Comparison of ENCODE assay signal across 39 cellular contexts in genomic region chr22:22533863-22534262, GRCh38. TPM values are rescaled to one million over a fixed set of nuclear protein-coding genes. Genes with fewer than 3 reads are reported as not detected.
"Had no signal": no experiment of that assay in that cellular context is flagged by ENCODE, and none has a peak within 500 bp of the region (broad histone marks: within the 10 kb centered on the region; RNA-seq: fewer than 3 reads in every experiment).

No MANE protein-coding gene starts in this region.

- H3K27ac ChIP-seq: adrenal gland, ascending aorta, body of pancreas, brain microvascular endothelial cell, breast epithelium, cardiac muscle cell had no signal

- H3K9me3 ChIP-seq: adrenal gland, ascending aorta, body of pancreas, breast epithelium had no signal

- H3K4me3 ChIP-seq: adrenal gland, ascending aorta, body of pancreas, breast epithelium, cardiac muscle cell had no signal

- H3K27me3 ChIP-seq: adrenal gland, ascending aorta, body of pancreas, breast epithelium, cardiac muscle cell had no signal

- FAIRE-seq: astrocyte, bronchial epithelial cell had no signal

- DNase-seq: activated effector memory CD4-positive, alpha-beta T cell treated with anti-CD3 and anti-CD28 coated beads, Interleukin-2, amount 50 U/mL, for 16 hours; activated effector memory CD4-positive, alpha-beta T cell treated with Interleukin-2 at 50 U/mL for 16 hours; activated gamma-delta T cell; activated gamma-delta T cell treated with Interleukin-2 at 50 U/mL for 16 hours; activated naive CD4-positive, alpha-beta T cell; activated naive CD4-positive, alpha-beta T cell treated with anti-CD3 and anti-CD28 coated beads for 36 hours; activated naive CD4-positive, alpha-beta T cell treated with anti-CD3 and anti-CD28 coated beads, Interleukin-2, amount 10 ng/mL, durations not matched to agents 7 days and 5 days; activated naive CD4-positive, alpha-beta T cell treated with anti-CD3 and anti-CD28 coated beads, Interleukin-2, amount 50 U/mL, for 16 hours; activated naive CD4-positive, alpha-beta T cell treated with Interleukin-2 at 50 U/mL for 16 hours; activated naive CD8-positive, alpha-beta T cell treated with anti-CD3 and anti-CD28 coated beads for 36 hours; activated naive CD8-positive, alpha-beta T cell treated with anti-CD3 and anti-CD28 coated beads, Interleukin-2, amount 10 ng/mL, durations not matched to agents 7 days and 5 days; activated naive CD8-positive, alpha-beta T cell treated with anti-CD3 and anti-CD28 coated beads, Interleukin-2, amount 50 U/mL, for 24 hours; activated T-cell treated with anti-CD3 and anti-CD28 coated beads, Interleukin-2, amount 50 U/mL, for 24 hours; activated T-cell treated with anti-CD3 and anti-CD28 coated beads, Interleukin-2, amount 50 U/mL, for 4 hours; activated T-cell treated with anti-CD3 and anti-CD28 coated beads, Interleukin-2, amount 50 U/mL, for 48 hours; activated T-cell treated with anti-CD3 and anti-CD28 coated beads, Interleukin-2, amount 50 U/mL, for 72 hours; adrenal gland; amniotic stem cell; amygdala; anterior cingulate cortex; aorta; body of pancreas; brain microvascular endothelial cell; caudate nucleus; central memory CD4-positive, alpha-beta T cell; cerebellar nuclear complex had no signal

- H3K36me3 ChIP-seq: adrenal gland, ascending aorta, brain microvascular endothelial cell, breast epithelium, cardiac muscle cell had no signal

- ATAC-seq: activated naive CD4-positive, alpha-beta T cell treated with anti-CD3 and anti-CD28 coated beads, Interleukin-2, amount 50 U/mL, for 72 hours; activated naive CD8-positive, alpha-beta T cell treated with anti-CD3 and anti-CD28 coated beads, Interleukin-2, amount 50 U/mL, for 24 hours; activated T-cell treated with anti-CD3 and anti-CD28 coated beads, Interleukin-2, amount 50 U/mL, for 4 hours; activated T-cell treated with anti-CD3 and anti-CD28 coated beads, Interleukin-2, amount 50 U/mL, for 72 hours; activated T-helper 17 cell treated with anti-CD3 and anti-CD28 coated beads, Interleukin-2, amount 50 U/mL, for 72 hours; body of pancreas had no signal

- H3K4me1 ChIP-seq: adrenal gland, ascending aorta, body of pancreas, breast epithelium had no signal

RNA-seq across cellular contexts. Expression of gene ZNF280A, which starts 13.8 kb away (rescaled TPM):
- total RNA-seq: activated naive CD4-positive, alpha-beta T cell treated with anti-CD3 and anti-CD28 coated beads for 36 hours; activated naive CD4-positive, alpha-beta T cell treated with anti-CD3 and anti-CD28 coated beads, Interleukin-2, amount 50 U/mL, for 72 hours; activated naive CD8-positive, alpha-beta T cell treated with anti-CD3 and anti-CD28 coated beads for 36 hours; activated naive CD8-positive, alpha-beta T cell treated with anti-CD3 and anti-CD28 coated beads, Interleukin-2, amount 10 ng/mL, durations not matched to agents 7 days and 5 days; activated T-cell treated with anti-CD3 and anti-CD28 coated beads, Interleukin-2, amount 50 U/mL, for 4 hours; activated T-cell treated with anti-CD3 and anti-CD28 coated beads, Interleukin-2, amount 50 U/mL, for 72 hours; activated T-helper 1 cell treated with anti-CD3 and anti-CD28 coated beads, Interleukin-12 subunit alpha, Interleukin-12 subunit beta, Interleukin-2, Interleukin-4 antibody, amounts not matched to agents 30 ng/mL and 10 ng/mL and 1 ng/mL, durations not matched to agents 14 hours and 24 hours and 36 hours; activated T-helper 17 cell treated with anti-CD3 and anti-CD28 coated beads, Interleukin-2, amount 50 U/mL, for 72 hours; activated T-helper 2 cell treated with anti-CD3 and anti-CD28 coated beads, Interferon-gamma antibody, Interleukin-2, Interleukin-4, amounts not matched to agents 10 μg/mL and 5 μg/mL and 100 μg/mL, durations not matched to agents 14 hours and 24 hours and 36 hours; aorta; ascending aorta; body of pancreas; breast epithelium; bronchial epithelial cell; cardiac muscle cell; cardiac septum; cerebellum; chondrocyte had no signal
- polyA plus RNA-seq: adipose tissue, aorta, cardiac muscle cell had no signal

RNA-seq across cellular contexts. Expression of gene PRAME, which starts 25.2 kb away (rescaled TPM):
- total RNA-seq: activated naive CD4-positive, alpha-beta T cell treated with anti-CD3 and anti-CD28 coated beads for 36 hours; activated naive CD8-positive, alpha-beta T cell treated with anti-CD3 and anti-CD28 coated beads for 36 hours; activated naive CD8-positive, alpha-beta T cell treated with anti-CD3 and anti-CD28 coated beads, Interleukin-2, amount 10 ng/mL, durations not matched to agents 7 days and 5 days; activated T-helper 1 cell treated with anti-CD3 and anti-CD28 coated beads, Interleukin-12 subunit alpha, Interleukin-12 subunit beta, Interleukin-2, Interleukin-4 antibody, amounts not matched to agents 30 ng/mL and 10 ng/mL and 1 ng/mL, durations not matched to agents 14 hours and 24 hours and 36 hours; activated T-helper 17 cell treated with anti-CD3 and anti-CD28 coated beads, Interleukin-2, amount 50 U/mL, for 72 hours; activated T-helper 2 cell treated with anti-CD3 and anti-CD28 coated beads, Interferon-gamma antibody, Interleukin-2, Interleukin-4, amounts not matched to agents 10 μg/mL and 5 μg/mL and 100 μg/mL, durations not matched to agents 14 hours and 24 hours and 36 hours; aorta; ascending aorta; astrocyte; body of pancreas; bronchial epithelial cell; cardiac muscle cell; cerebellum; chondrocyte had no signal
- polyA plus RNA-seq: aorta, cardiac muscle cell had no signal

RNA-seq across cellular contexts. Expression of gene ZNF280B, which starts 25.3 kb away (rescaled TPM):
- total RNA-seq: ascending aorta had no signal
- polyA plus RNA-seq: aorta had no signal
